In genomic region chr4:55386073-55386472, GRCh38 we compare ENCODE assay signal across 9 cellular contexts. TPM values are rescaled to one million over a fixed set of nuclear protein-coding genes. Genes with fewer than 3 reads are reported as not detected.
DNase-seq lines count a peak whose midpoint lies in the region; ATAC-seq, FAIRE-seq and TF ChIP-seq lines count a peak whose summit lies in the region.
"Had no signal": no experiment of that assay in that cellular context is flagged by ENCODE, and none has a peak within 500 bp of the region (broad histone marks: within the 10 kb centered on the region; RNA-seq: fewer than 3 reads in every experiment).

No MANE protein-coding gene starts in this region.

- H3K79me2 ChIP-seq in endothelial cell of umbilical vein (ENCODE audit: control insufficient read depth, insufficient read depth, low read length): no peaks in the 10 kb centered on the region

- H3K4me1 ChIP-seq in endothelial cell of umbilical vein (ENCODE audit: control insufficient read depth, extremely low read depth, insufficient read depth, low read length): no peaks in the 10 kb centered on the region

- H2AFZ ChIP-seq in endothelial cell of umbilical vein (ENCODE audit: low read depth, low read length): no peak overlapping the region

- no peak for TF ChIP-seq CTCF in endothelial cell of umbilical vein (IDR thresholded peaks at IDR 0.05; ENCODE audit: extremely low read depth in 1 of 2, insufficient read depth in 1 of 2, low read depth in 1 of 2, low read length in 2 of 2)

- TF ChIP-seq POLR2A in endothelial cell of umbilical vein (IDR thresholded peaks at IDR 0.05; ENCODE audit: low read depth, low read length): no peak

- no peaks in the 10 kb centered on the region for H3K36me3 ChIP-seq in endothelial cell of umbilical vein (ENCODE audit: control insufficient read depth in 2 of 2, extremely low read depth in 1 of 2, insufficient read depth in 2 of 2, low read length in 2 of 2)

- H3K36me3 Mint-ChIP-seq in immature natural killer cell: no peaks in the 10 kb centered on the region

- peak; percentile 7 for DNase-seq in G401 (ENCODE audit: low spot score)
- peak; percentile 22 for DNase-seq in M059J (ENCODE audit: low read depth)
- peak; percentile 21 for DNase-seq in endothelial cell of umbilical vein (ENCODE audit: low read depth, low spot score)
- no peak for DNase-seq in DMS153 treated with DMSO at 0.1 percent for 48 hours (lab: John Stamatoyannopoulos, UW; ENCODE audit: unreplicated experiment)
- DNase-seq in central memory CD4-positive, alpha-beta T cell: no peak
- no peak for DNase-seq in immature natural killer cell
- DNase-seq: activated T-cell treated with anti-CD3 and anti-CD28 coated beads, Interleukin-2, amount 50 U/mL, for 72 hours had no signal

- no peak overlapping the region for H3K27ac Mint-ChIP-seq in immature natural killer cell

- intact Hi-C loops in endothelial cell of umbilical vein (cut with micrococcal nuclease): no loop called here

- H3K4me3 Mint-ChIP-seq in immature natural killer cell: no peak overlapping the region
- H3K4me3 Mint-ChIP-seq: activated T-cell treated with anti-CD3 and anti-CD28 coated beads, Interleukin-2, amount 50 U/mL, for 72 hours had no signal

- no peaks in the 10 kb centered on the region for H3K9me3 ChIP-seq in endothelial cell of umbilical vein (replicated peaks; ENCODE audit: control insufficient read depth, insufficient read depth, low read length)

- POLR2A ChIA-PET in endothelial cell of umbilical vein (lab: Charles Lee): interaction anchor here (1.4 kb wide), 1 partner anchor 9 kb away, joined by 4 read pairs; the partner anchor contains the start of gene TMEM165

- H3K4me1 Mint-ChIP-seq in immature natural killer cell: no peaks in the 10 kb centered on the region

- FAIRE-seq in endothelial cell of umbilical vein (lab: Jason Lieb, UNC): peak; percentile 61

- CTCF ChIA-PET in endothelial cell of umbilical vein (lab: Charles Lee): interaction anchor here (1.4 to 3.1 kb wide), 4 partner anchors 9 to 415 kb away, joined by 3 to 9 read pairs (median 6); partner anchors contain the start of gene TMEM165

- BruUV-seq in endothelial cell of umbilical vein (replicated peaks; lab: Mats Ljungman, UMichigan): no TSS peak

- H3K27me3 ChIP-seq in endothelial cell of umbilical vein (ENCODE audit: control insufficient read depth in 2 of 2, insufficient read depth in 2 of 2, low read length in 2 of 2): no peaks in the 10 kb centered on the region

- no peaks in the 10 kb centered on the region for H4K20me1 ChIP-seq in endothelial cell of umbilical vein (replicated peaks; ENCODE audit: control insufficient read depth, extremely low read depth, insufficient read depth, low read length)

- H3K27ac ChIP-seq in endothelial cell of umbilical vein (ENCODE audit: insufficient read depth, low read depth, low read length): no peak overlapping the region

- H3K9ac ChIP-seq in endothelial cell of umbilical vein (replicated peaks; ENCODE audit: extremely low read depth, insufficient read depth, low read length): no peak overlapping the region

- no peak overlapping the region for H3K4me2 ChIP-seq in endothelial cell of umbilical vein (ENCODE audit: insufficient read depth, low read length)

- no peak overlapping the region for H3K4me3 ChIP-seq in endothelial cell of umbilical vein (replicated peaks in 1 of 3; ENCODE audit: insufficient read depth in 1 of 3, low read depth in 1 of 3, low read length in 3 of 3)

- ATAC-seq in GM21723 (IDR thresholded peaks at IDR 0.05; ENCODE audit: unreplicated experiment) (peak; percentile 81), GM19023 (IDR thresholded peaks at IDR 0.05; ENCODE audit: unreplicated experiment) (no peak)

- H3K9me3 Mint-ChIP-seq in immature natural killer cell: no peaks in the 10 kb centered on the region
- H3K9me3 Mint-ChIP-seq: activated T-cell treated with anti-CD3 and anti-CD28 coated beads, Interleukin-2, amount 50 U/mL, for 72 hours had no signal

- dilution Hi-C loops in endothelial cell of umbilical vein (cut with MboI; ENCODE audit: extremely low pct_ligation_motif_present, low sequenced_read_pairs): no loop called here

- H3K9me1 ChIP-seq in endothelial cell of umbilical vein (replicated peaks; ENCODE audit: control insufficient read depth, extremely low read depth, insufficient read depth, low read length): no peaks in the 10 kb centered on the region

- H3K27me3 Mint-ChIP-seq in immature natural killer cell (ENCODE audit: low read depth in 3 of 3): peaks cover 3 to 4% (median 3%) of the 10 kb centered on the region in 3 donors

- in situ Hi-C loops in G401 (cut with HindIII; ENCODE audit: low sequenced_read_pairs): no loop called here

TF ChIP-seq in endothelial cell of umbilical vein, 7 proteins besides CTCF, POLR2A, EP300 and RAD21:
- TF ChIP-seq FOS (IDR thresholded peaks at IDR 0.05; ENCODE audit: borderline replicate concordance, insufficient read depth, low read length) (no peak), JUN (IDR thresholded peaks at IDR 0.05; ENCODE audit: borderline replicate concordance, insufficient read depth, insufficient read length, low read depth) (no peak), MAX (IDR thresholded peaks at IDR 0.05; ENCODE audit: insufficient read depth, insufficient read length) (no peak), POLR2AphosphoS5 (IDR thresholded peaks at IDR 0.05; ENCODE audit: insufficient read depth, low read depth, low read length) (no peak), GATA2 (IDR thresholded peaks at IDR 0.05; ENCODE audit: insufficient read depth, insufficient read length, low read depth, low read length) (no peak), EZH2 (IDR thresholded peaks at IDR 0.05; ENCODE audit: borderline replicate concordance, low read depth, low read length, severe bottlenecking) (no peak), MYC (IDR thresholded peaks at IDR 0.05; ENCODE audit: low read depth, low read length) (no peak)

RNA-seq across cellular contexts. Expression of gene TMEM165, which starts 9.7 kb away (rescaled TPM):
- 87.8 and 127 TPM in 2 replicates for total RNA-seq in G401 (2014; rRNA removed; shearing (Covaris generic))
- 132 and 143 TPM in 2 replicates for total RNA-seq in M059J (2014; rRNA removed; shearing (Covaris generic))
- total RNA-seq in endothelial cell of umbilical vein: 159 and 177 TPM in 2 replicates
- polyA plus RNA-seq in endothelial cell of umbilical vein (144 and 188 TPM in 2 replicates), immature natural killer cell (10 to 100 TPM; 44.2 to 50.4 (median 44.8) TPM)
- polyA plus RNA-seq in endothelial cell of umbilical vein (2011; cell fraction: cytosol; rRNA removed): 71.6 and 82.9 TPM in 2 replicates
- 224 and 301 TPM in 2 replicates for polyA plus RNA-seq in endothelial cell of umbilical vein (2011; cell fraction: nucleus; rRNA removed)
- 67.9 and 96.6 TPM in 2 replicates for polyA plus RNA-seq in endothelial cell of umbilical vein (2012)
- polyA minus RNA-seq in endothelial cell of umbilical vein: 376 and 416 TPM in 2 replicates
- polyA minus RNA-seq in endothelial cell of umbilical vein (2011; cell fraction: cytosol; rRNA and poly(A)+ RNA removed): 58.4 TPM
- polyA minus RNA-seq in endothelial cell of umbilical vein (2011; cell fraction: nucleus; rRNA and poly(A)+ RNA removed): 216 and 313 TPM in 2 replicates

RNA-seq across cellular contexts. Expression of gene SRD5A3, which starts 40.0 kb away (rescaled TPM):
- total RNA-seq in G401 (2014; rRNA removed; shearing (Covaris generic)): 7.9 and 13.4 TPM in 2 replicates
- 4.1 and 4.7 TPM in 2 replicates for total RNA-seq in M059J (2014; rRNA removed; shearing (Covaris generic))
- 24.3 and 30.4 TPM in 2 replicates for total RNA-seq in endothelial cell of umbilical vein
- polyA plus RNA-seq in endothelial cell of umbilical vein (23.6 and 29.0 TPM in 2 replicates), immature natural killer cell (10 to 100 TPM in 2 of 3 donors, 1 to 10 TPM in 1; 7.1 to 21.8 (median 17.8) TPM)
- 19.4 and 22.3 TPM in 2 replicates for polyA plus RNA-seq in endothelial cell of umbilical vein (2011; cell fraction: cytosol; rRNA removed)
- 8.9 and 9.2 TPM in 2 replicates for polyA plus RNA-seq in endothelial cell of umbilical vein (2011; cell fraction: nucleus; rRNA removed)
- polyA plus RNA-seq in endothelial cell of umbilical vein (2012): 17.0 and 23.7 TPM in 2 replicates
- 36.5 and 44.5 TPM in 2 replicates for polyA minus RNA-seq in endothelial cell of umbilical vein
- polyA minus RNA-seq in endothelial cell of umbilical vein (2011; cell fraction: cytosol; rRNA and poly(A)+ RNA removed): 16.2 TPM
- 4.1 and 4.4 TPM in 2 replicates for polyA minus RNA-seq in endothelial cell of umbilical vein (2011; cell fraction: nucleus; rRNA and poly(A)+ RNA removed)

Comparison
In these comparisons a context has a peak if more than half of its experiments do, and no peak if none do; other contexts are left out.
1. DNase-seq: peak in G401 (single experiment), M059J (single experiment) and endothelial cell of umbilical vein (single experiment); none in DMS153 treated with DMSO at 0.1 percent for 48 hours (single experiment), central memory CD4-positive, alpha-beta T cell (single experiment) and immature natural killer cell (0 of 3).